In genomic region chr15:68493629-68494028, GRCh38 we compare ENCODE assay signal across 1 cellular context.
TF ChIP-seq lines count a peak whose summit lies in the region.

No MANE protein-coding gene starts in this region.

TF ChIP-seq in GM23338, 12 proteins besides CTCF, POLR2A, EP300 and RAD21:
- TF ChIP-seq REST (IDR thresholded peaks at IDR 0.05; ENCODE audit: unreplicated experiment) (no peak), STAT1 (IDR thresholded peaks at IDR 0.05; ENCODE audit: unreplicated experiment) (no peak), ZNF462 (CRISPR knock-in tag; IDR thresholded peaks at IDR 0.05) (no peak), JUNB (IDR thresholded peaks at IDR 0.05; ENCODE audit: unreplicated experiment) (no peak), ZNF114 (CRISPR knock-in tag; IDR thresholded peaks at IDR 0.05) (no peak), CREB1 (CRISPR knock-in tag; IDR thresholded peaks at IDR 0.05; ENCODE audit: low read depth) (no peak), ETS1 (IDR thresholded peaks at IDR 0.05) (no peak), NANOG (IDR thresholded peaks at IDR 0.05; ENCODE audit: borderline replicate concordance) (no peak), EZH2phosphoT487 (IDR thresholded peaks at IDR 0.05; ENCODE audit: unreplicated experiment) (no peak), ZNF331 (CRISPR knock-in tag; IDR thresholded peaks at IDR 0.05; ENCODE audit: low read depth) (no peak), EZH2 (IDR thresholded peaks at IDR 0.05; ENCODE audit: low read depth, unreplicated experiment) (no peak), POLR2AphosphoS5 (IDR thresholded peaks at IDR 0.05; ENCODE audit: low read depth) (no peak)
TF ChIP-seq in GM23338: peak in this region for 0.
